8 cellular contexts compared by ENCODE assay signal in genomic region chr5:75236322-75237316, GRCh38. TPM values are rescaled to one million over a fixed set of nuclear protein-coding genes. Genes with fewer than 3 reads are reported as not detected.
A peak's percentile ranks its signal among the peaks of the same experiment; 100 is the strongest.
DNase-seq lines count a peak whose midpoint lies in the region; ATAC-seq, FAIRE-seq and TF ChIP-seq lines count a peak whose summit lies in the region.

ANKRD31 (minus strand) TSS chr5:75236878; CDS start chr5:75236686, 192 bp downstream.

- no peaks in the 10 kb centered on the region for H3K9me3 ChIP-seq in spleen

- CTCF ChIA-PET in AG04449 (lab: Yijun Ruan, JAX), result interaction anchor here (0.6 to 4.8 kb wide), 55 partner anchors 9 to 939 kb away, joined by 3 to 49 read pairs (median 3); partner anchors contain the start of genes GCNT4 and HMGCR

- FAIRE-seq in bronchial epithelial cell (lab: Jason Lieb, UNC), result no peak

- TF ChIP-seq POLR2A in spleen (IDR thresholded peaks at IDR 0.05), result peak in 1 of 3 donors; percentile 35

- H3K36me3 ChIP-seq in bronchial epithelial cell (ENCODE audit: control insufficient read depth, insufficient read depth, low read length) (no peaks in the 10 kb centered on the region), spleen (no peaks in the 10 kb centered on the region)

- DNase-seq in AG04449 (ENCODE audit: low read depth, low spot score), result peak; percentile 9
- peak; percentile 68 for DNase-seq in NCI-H2171 treated with DMSO at 0.1 percent for 48 hours (lab: John Stamatoyannopoulos, UW)
- peak; percentile 41 for DNase-seq in bronchial epithelial cell (ENCODE audit: low read depth)
- peak; percentile 78 for DNase-seq in iris pigment epithelial cell (ENCODE audit: low read depth)
- peak; percentile 97 for DNase-seq in spleen

- POLR2A ChIA-PET in AG04449 (lab: Yijun Ruan, JAX), result interaction anchor here (0.6 to 1.8 kb wide), 5 partner anchors 18 to 139 kb away, joined by 3 to 9 read pairs (median 3); partner anchors contain the start of gene HMGCR

- ATAC-seq in GM18858 (IDR thresholded peaks at IDR 0.05; ENCODE audit: unreplicated experiment) (peak; percentile 86), HG03066 (IDR thresholded peaks at IDR 0.05; ENCODE audit: low read depth, unreplicated experiment) (peak; percentile 97)

- 4 to 10% (median 6%) methylated on average over 42 to 58 of the region's 58 CpGs for WGBS in spleen, 5 donors

- H3K4me3 ChIP-seq in AG04449 (ENCODE audit: low read depth, low read length), result peak within 1 kb of the TSS; percentile 69
- H3K4me3 ChIP-seq in WI38 (ENCODE audit: low read depth, low read length), result peak within 1 kb of the TSS; percentile 71
- peak within 1 kb of the TSS; percentile 47 for H3K4me3 ChIP-seq in bronchial epithelial cell (ENCODE audit: low read depth, low read length)
- peak within 1 kb of the TSS; percentile 43 to 89 (median 54) for H3K4me3 ChIP-seq in spleen

- intact Hi-C loops in spleen (cut with DNase I; ENCODE audit: low total_unique reads), result no loop called here

- H3K27ac ChIP-seq in spleen, result peak within 1 kb of the TSS; percentile 66 to 87 (median 78)

- peaks cover 0 to 23% (median 12%) of the 10 kb centered on the region in 6 donors for H3K4me1 ChIP-seq in spleen

- H3K27me3 ChIP-seq in bronchial epithelial cell (ENCODE audit: control insufficient read depth, insufficient read depth, low read length), result no peaks in the 10 kb centered on the region
- H3K27me3 ChIP-seq in spleen (replicated peaks in 1 of 7), result no peaks in the 10 kb centered on the region

- TF ChIP-seq CTCF in AG04449 (IDR thresholded peaks at IDR 0.05; ENCODE audit: insufficient read depth, low read length, missing control alignments) (peak; percentile 79), WI38 (IDR thresholded peaks at IDR 0.05; ENCODE audit: low read depth, low read length) (peak; percentile 41), bronchial epithelial cell (IDR thresholded peaks at IDR 0.05; ENCODE audit: insufficient read depth, low read length, severe bottlenecking) (peak; percentile 62), spleen (IDR thresholded peaks at IDR 0.05 in 8 of 11, conservative IDR thresholded peaks at IDR 0.05 in 3 of 11) (peak; percentile 34 to 98 (median 95))

RNA-seq across cellular contexts. Expression of gene ANKRD31, which starts in this region (rescaled TPM):
- 0.13 and 0.26 TPM in 2 replicates for total RNA-seq in bronchial epithelial cell
- under 1 TPM; 0.17 to 0.51 (median 0.26) TPM for total RNA-seq in spleen
- under 1 TPM; 0.03 to 0.05 (median 0.04) TPM for polyA plus RNA-seq in spleen

Comparison
In these comparisons a context has a peak if more than half of its experiments do, and no peak if none do; other contexts are left out.
1. Peak in every context shown above with its lines: DNase-seq, ATAC-seq, H3K4me3 ChIP-seq and H3K27ac ChIP-seq.
2. Peak in DNase-seq and H3K4me3 ChIP-seq in bronchial epithelial cell; RNA of the gene not detected or under 1 TPM.
3. Peak in DNase-seq, H3K4me3 ChIP-seq and H3K27ac ChIP-seq in spleen; RNA of the gene not detected or under 1 TPM.
4. DNase-seq: peak in every context shown above with its lines; median percentile 97 in spleen; 78 in iris pigment epithelial cell; 68 in NCI-H2171 treated with DMSO at 0.1 percent for 48 hours; 41 in bronchial epithelial cell; 9 in AG04449.
5. CTCF ChIP-seq: peak in every context shown above with its lines; median percentile 95 in spleen; 79 in AG04449; 62 in bronchial epithelial cell; 41 in WI38.